ENCODE assay signal across 17 cellular contexts in genomic region chr2:238216651-238217184, GRCh38. TPM values are rescaled to one million over a fixed set of nuclear protein-coding genes. Genes with fewer than 3 reads are reported as not detected.
DNase-seq lines count a peak whose midpoint lies in the region; ATAC-seq and TF ChIP-seq lines count a peak whose summit lies in the region.
"Had no signal": no experiment of that assay in that cellular context is flagged by ENCODE, and none has a peak within 500 bp of the region (broad histone marks: within the 10 kb centered on the region; RNA-seq: fewer than 3 reads in every experiment).

No MANE protein-coding gene starts in this region.

- no peaks in the 10 kb centered on the region for H3K36me3 ChIP-seq in right atrium auricular region
- no peaks in the 10 kb centered on the region for H3K36me3 ChIP-seq in A673 (ENCODE audit: insufficient read depth, low read length, poor library complexity, severe bottlenecking)
- H3K36me3 ChIP-seq: brain microvascular endothelial cell, spleen had no signal

- TF ChIP-seq CTCF in right atrium auricular region (IDR thresholded peaks at IDR 0.05): no peak
- TF ChIP-seq CTCF in type B pancreatic cell (conservative IDR thresholded peaks at IDR 0.05): no peak
- no peak for TF ChIP-seq CTCF in A673 (conservative IDR thresholded peaks at IDR 0.05; ENCODE audit: low read depth, low read length)

- ATAC-seq in Right ventricle myocardium superior (ENCODE audit: poor library complexity) (peak; percentile 92), HG03442 (IDR thresholded peaks at IDR 0.05; ENCODE audit: unreplicated experiment) (no peak)
- ATAC-seq: natural killer cell, PC-3, T-cell had no signal

- H3K4me1 ChIP-seq in right atrium auricular region (no peaks in the 10 kb centered on the region), A673 (ENCODE audit: insufficient read depth, low read length, poor library complexity, severe bottlenecking) (no peaks in the 10 kb centered on the region)
- H3K4me1 ChIP-seq: spleen had no signal

- H3K27ac ChIP-seq in right atrium auricular region (no peak overlapping the region), epithelial cell of prostate (peak overlapping the region; percentile 54), A673 (ENCODE audit: low read depth, low read length, poor library complexity, severe bottlenecking) (no peak overlapping the region)
- H3K27ac ChIP-seq: brain microvascular endothelial cell, spleen had no signal

- H3K9me3 Mint-ChIP-seq in type B pancreatic cell: no peaks in the 10 kb centered on the region
- H3K9me3 Mint-ChIP-seq in T-helper 2 cell treated with Interferon-gamma antibody and Interleukin-4, amounts not matched to agents 5 μg/mL and 100 μg/mL, for 36 hours: no peaks in the 10 kb centered on the region
- H3K9me3 Mint-ChIP-seq: natural killer cell; stimulated activated naive CD8-positive, alpha-beta T cell treated with anti-CD3 and anti-CD28 coated beads, Interleukin-15, Interleukin-2, amounts not matched to agents 100 ng/mL and 50 ng/mL, for 24 hours had no signal

- H3K9me3 ChIP-seq in right atrium auricular region: no peaks in the 10 kb centered on the region
- H3K9me3 ChIP-seq in A673 (ENCODE audit: low read depth, low read length, poor library complexity, severe bottlenecking): peaks cover 4% of the 10 kb centered on the region
- H3K9me3 ChIP-seq: spleen had no signal

- no peaks in the 10 kb centered on the region for H3K27me3 ChIP-seq in right atrium auricular region
- H3K27me3 ChIP-seq in A673 (replicated peaks; ENCODE audit: insufficient read depth, low read depth, low read length, poor library complexity): no peaks in the 10 kb centered on the region
- H3K27me3 ChIP-seq: brain microvascular endothelial cell had no signal

- no peaks in the 10 kb centered on the region for H3K4me1 Mint-ChIP-seq in type B pancreatic cell (ENCODE audit: unreplicated experiment)
- no peaks in the 10 kb centered on the region for H3K4me1 Mint-ChIP-seq in T-helper 2 cell treated with Interferon-gamma antibody and Interleukin-4, amounts not matched to agents 5 μg/mL and 100 μg/mL, for 36 hours (ENCODE audit: low read depth)
- H3K4me1 Mint-ChIP-seq: natural killer cell, T-cell had no signal

- POLR2A ChIA-PET in A673 (lab: Charles Lee; ENCODE audit: low non-redundant PET): no interaction called here

- H3K27ac Mint-ChIP-seq in type B pancreatic cell: peak overlapping the region; percentile 26
- H3K27ac Mint-ChIP-seq in T-helper 2 cell treated with Interferon-gamma antibody and Interleukin-4, amounts not matched to agents 5 μg/mL and 100 μg/mL, for 36 hours: no peak overlapping the region
- H3K27ac Mint-ChIP-seq: natural killer cell; stimulated activated naive CD8-positive, alpha-beta T cell treated with anti-CD3 and anti-CD28 coated beads, Interleukin-15, Interleukin-2, amounts not matched to agents 100 ng/mL and 50 ng/mL, for 24 hours; T-cell had no signal

- H3K4me3 ChIP-seq in right atrium auricular region (no peak overlapping the region), A673 (ENCODE audit: low read depth, low read length, poor library complexity, severe bottlenecking) (no peak overlapping the region)
- H3K4me3 ChIP-seq: spleen had no signal

- no TSS peak for BruUV-seq in A673 (replicated peaks; lab: Mats Ljungman, UMichigan)

- DNase-seq in Right ventricle myocardium superior (no peak), right atrium auricular region (ENCODE audit: low spot score) (no peak), epithelial cell of prostate (ENCODE audit: low read depth, low spot score) (no peak), myocyte (ENCODE audit: low read depth) (peak; percentile 11), type B pancreatic cell (ENCODE audit: extremely low spot score, unreplicated experiment) (no peak), A673 (ENCODE audit: low spot score) (no peak)
- DNase-seq in T-helper 2 cell treated with Interferon-gamma antibody and Interleukin-4, amounts not matched to agents 5 μg/mL and 100 μg/mL, for 36 hours (ENCODE audit: low spot score): no peak
- DNase-seq: activated CD8-positive, alpha-beta memory T cell treated with anti-CD3 and anti-CD28 coated beads, Interleukin-2, amount 50 U/mL, for 4 hours; activated naive CD4-positive, alpha-beta T cell treated with Interleukin-2 at 50 U/mL for 16 hours; brain microvascular endothelial cell; natural killer cell; NCI-H226; PC-3; spleen; T-cell had no signal

- no peak overlapping the region for H3K4me3 Mint-ChIP-seq in type B pancreatic cell
- H3K4me3 Mint-ChIP-seq in T-helper 2 cell treated with Interferon-gamma antibody and Interleukin-4, amounts not matched to agents 5 μg/mL and 100 μg/mL, for 36 hours: no peak overlapping the region
- H3K4me3 Mint-ChIP-seq: natural killer cell; stimulated activated naive CD8-positive, alpha-beta T cell treated with anti-CD3 and anti-CD28 coated beads, Interleukin-15, Interleukin-2, amounts not matched to agents 100 ng/mL and 50 ng/mL, for 24 hours; T-cell had no signal

- CTCF ChIA-PET in A673 (lab: Charles Lee): no interaction called here

- intact Hi-C loops in Right ventricle myocardium superior (cut with DNase I) (no loop called here), A673 (cut with micrococcal nuclease; ENCODE audit: unreplicated experiment) (no loop called here)

- peaks cover 6% of the 10 kb centered on the region for H3K27me3 Mint-ChIP-seq in type B pancreatic cell
- peaks cover 28% of the 10 kb centered on the region for H3K27me3 Mint-ChIP-seq in T-helper 2 cell treated with Interferon-gamma antibody and Interleukin-4, amounts not matched to agents 5 μg/mL and 100 μg/mL, for 36 hours (ENCODE audit: low read depth)

- no peaks in the 10 kb centered on the region for H3K36me3 Mint-ChIP-seq in type B pancreatic cell
- no peaks in the 10 kb centered on the region for H3K36me3 Mint-ChIP-seq in T-helper 2 cell treated with Interferon-gamma antibody and Interleukin-4, amounts not matched to agents 5 μg/mL and 100 μg/mL, for 36 hours (ENCODE audit: low read depth)
- H3K36me3 Mint-ChIP-seq: natural killer cell, T-cell had no signal

RNA-seq across cellular contexts. Expression of gene ILKAP, which starts 13.2 kb away (rescaled TPM):
- total RNA-seq in Right ventricle myocardium superior (23.8 TPM), right atrium auricular region (10 to 100 TPM; 15.9 to 17.6 TPM), myocyte (13.6 and 15.6 TPM in 2 replicates), type B pancreatic cell (ENCODE audit: low replicate concordance) (36.7 and 50.4 TPM in 2 replicates), A673 (2021) (65.1 and 71.6 TPM in 2 replicates)
- polyA plus RNA-seq in myocyte (2012): 32.9 TPM

RNA-seq across cellular contexts. Expression of gene HES6, which starts 23.1 kb away (rescaled TPM):
- total RNA-seq in Right ventricle myocardium superior: 2.5 TPM
- 1 to 10 TPM; 2.5 to 4.8 TPM for total RNA-seq in right atrium auricular region
- 289 and 488 TPM in 2 replicates for total RNA-seq in myocyte
- polyA plus RNA-seq in myocyte (2012): 258 TPM
- total RNA-seq in type B pancreatic cell (ENCODE audit: low replicate concordance): 12.0 and 24.4 TPM in 2 replicates
- 17.2 and 26.9 TPM in 2 replicates for total RNA-seq in A673 (2021)

RNA-seq across cellular contexts. Expression of gene ERFE, which starts 57.9 kb away (rescaled TPM):
- total RNA-seq in Right ventricle myocardium superior (not detected), right atrium auricular region (1 to 10 TPM in 1 of 2 donors, under 1 TPM in 1; 0.33 to 1.5 TPM), myocyte (8.5 and 10.1 TPM in 2 replicates), type B pancreatic cell (ENCODE audit: low replicate concordance) (0.29 and 3.8 TPM in 2 replicates), A673 (2021) (6.1 and 8.6 TPM in 2 replicates)
- 1.9 TPM for polyA plus RNA-seq in myocyte (2012)
- total RNA-seq: T-cell had no signal

Comparison
In these comparisons a context has a peak if more than half of its experiments do, and no peak if none do; other contexts are left out.
1. RNA of gene HES6, which starts 23.1 kb away (total RNA-seq): 289 to 488 TPM in myocyte; 12.0 to 24.4 TPM in type B pancreatic cell, 17.2 to 26.9 TPM in A673, 2.5 to 4.8 TPM in right atrium auricular region and 2.5 TPM in Right ventricle myocardium superior (single experiment); every median in the first group is over 10 times any median in the second.